Comparison of ENCODE assay signal across 20 cellular contexts in the genomic region with DNA sequence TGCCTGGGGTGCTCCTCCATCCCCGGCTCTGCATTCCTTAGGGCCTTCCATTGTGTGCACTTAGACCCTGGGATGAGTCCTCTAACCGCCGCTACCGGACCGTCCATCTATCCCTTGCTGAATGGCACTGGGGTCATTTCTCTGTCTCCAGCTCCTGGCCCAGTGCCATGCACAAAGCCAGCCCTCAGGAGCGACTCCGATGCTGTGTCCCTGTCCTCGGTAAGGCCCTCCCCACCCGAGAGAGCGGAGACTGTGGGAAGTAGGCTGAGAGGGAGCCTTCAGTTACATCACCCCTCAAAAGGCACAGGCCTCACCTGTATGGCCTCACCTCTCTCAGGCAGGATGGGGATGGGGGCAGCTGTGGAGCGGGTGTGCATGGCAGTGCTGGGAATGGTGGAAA. TPM values are rescaled to one million over a fixed set of nuclear protein-coding genes. Genes with fewer than 3 reads are reported as not detected.
DNase-seq lines count a peak whose midpoint lies in the region; ATAC-seq, FAIRE-seq and TF ChIP-seq lines count a peak whose summit lies in the region.
"Had no signal": no experiment of that assay in that cellular context is flagged by ENCODE, and none has a peak within 500 bp of the region (broad histone marks: within the 10 kb centered on the region; RNA-seq: fewer than 3 reads in every experiment).

No MANE protein-coding gene starts in this region.

- WGBS in K562 (ENCODE audit: insufficient coverage, low coverage, missing lambda C conversion rate) = 8% methylated on average over 11 of the region's 11 CpGs

- peaks cover 44 to 51% of the 10 kb centered on the region in 2 donors for H3K9me3 Mint-ChIP-seq in stimulated activated naive CD8-positive, alpha-beta T cell treated with anti-CD3 and anti-CD28 coated beads, Interleukin-15, amount 100 ng/mL, for 72 hours
- H3K9me3 Mint-ChIP-seq in naive thymus-derived CD8-positive, alpha-beta T cell = peaks cover 0 to 50% (median 38%) of the 10 kb centered on the region in 9 donors
- peaks cover 14% of the 10 kb centered on the region for H3K9me3 Mint-ChIP-seq in endothelial cell (ENCODE audit: unreplicated experiment)

- H3K27me3 Mint-ChIP-seq in stimulated activated naive CD8-positive, alpha-beta T cell treated with anti-CD3 and anti-CD28 coated beads, Interleukin-15, amount 100 ng/mL, for 72 hours = no peaks in the 10 kb centered on the region
- H3K27me3 Mint-ChIP-seq in naive thymus-derived CD8-positive, alpha-beta T cell = no peaks in the 10 kb centered on the region
- H3K27me3 Mint-ChIP-seq in endothelial cell (ENCODE audit: unreplicated experiment) = peaks cover 20% of the 10 kb centered on the region
- H3K27me3 Mint-ChIP-seq: B cell; CD4-positive, CD25-positive, alpha-beta regulatory T cell; IgD-negative memory B cell had no signal

- BruUV-seq in K562 (replicated peaks; lab: Mats Ljungman, UMichigan) = no TSS peak

- no peak overlapping the region for H3K27ac Mint-ChIP-seq in stimulated activated naive CD8-positive, alpha-beta T cell treated with anti-CD3 and anti-CD28 coated beads, Interleukin-15, amount 100 ng/mL, for 72 hours
- H3K27ac Mint-ChIP-seq in naive thymus-derived CD8-positive, alpha-beta T cell = peak overlapping the region in 6 of 10 donors; percentile 10 to 81 (median 66)
- H3K27ac Mint-ChIP-seq in endothelial cell (ENCODE audit: unreplicated experiment) = no peak overlapping the region
- H3K27ac Mint-ChIP-seq: B cell, IgD-negative memory B cell had no signal

- DNase-seq in stimulated activated naive CD8-positive, alpha-beta T cell treated with anti-CD3 and anti-CD28 coated beads, Interleukin-15, Interleukin-2, amounts not matched to agents 100 U/mL and 50 U/mL, for 24 hours = no peak
- no peak for DNase-seq in stimulated activated naive CD8-positive, alpha-beta T cell treated with anti-CD3 and anti-CD28 coated beads, Interleukin-15, amount 100 ng/mL, for 72 hours
- no peak for DNase-seq in K562 (ENCODE audit: extremely low read depth in 1 of 4, low spot score in 3 of 4)
- DNase-seq in naive thymus-derived CD8-positive, alpha-beta T cell = no peak
- no peak for DNase-seq in uterus
- DNase-seq in endothelial cell (ENCODE audit: low spot score) = no peak
- no peak for DNase-seq in occipital lobe (lab: John Stamatoyannopoulos, UW)
- DNase-seq: CD4-positive, CD25-positive, alpha-beta regulatory T cell; DMS53; NCI-H1105; NCI-H1694 treated with DMSO at 0.1 percent for 48 hours; NCI-H2107; NCI-H226; NCI-H524 treated with DMSO at 0.1 percent for 48 hours had no signal

- no peak for TF ChIP-seq POLR2A in K562 (conservative IDR thresholded peaks at IDR 0.05)
- TF ChIP-seq POLR2A in uterus (IDR thresholded peaks at IDR 0.05) = no peak

- in situ Hi-C loops in K562 (cut with MboI) = no loop called here

- no peaks in the 10 kb centered on the region for H3K9me1 ChIP-seq in K562 (ENCODE audit: control insufficient read depth, insufficient read depth, low read length)

- no peak overlapping the region for H3K9ac ChIP-seq in K562 (ENCODE audit: insufficient read depth in 1 of 2, low read depth in 2 of 2, low read length in 2 of 2)

- no peak overlapping the region for H2AFZ ChIP-seq in K562 (ENCODE audit: low read depth, low read length)

- TF ChIP-seq CTCF in K562 (IDR thresholded peaks at IDR 0.05 in 2 of 3, conservative IDR thresholded peaks at IDR 0.05 in 1 of 3; ENCODE audit: insufficient read depth in 2 of 3, low read depth in 1 of 3, low read length in 3 of 3) (no peak), uterus (IDR thresholded peaks at IDR 0.05) (no peak), endothelial cell (IDR thresholded peaks at IDR 0.05; ENCODE audit: unreplicated experiment) (no peak)

- H3K4me3 ChIP-seq in K562 = no peak overlapping the region
- no peak overlapping the region for H3K4me3 ChIP-seq in uterus
- H3K4me3 ChIP-seq: HAP-1 had no signal

- POLR2A ChIA-PET in K562 (lab: Yijun Ruan, JAX) = no interaction called here
- POLR2A ChIA-PET in naive thymus-derived CD8-positive, alpha-beta T cell (lab: Charles Lee) = no interaction called here

- FAIRE-seq in K562 (lab: Jason Lieb, UNC) = no peak
- FAIRE-seq: HTR-8/SVneo had no signal

- H3K4me1 ChIP-seq in K562 (replicated peaks in 1 of 2; ENCODE audit: control insufficient read depth in 2 of 2, insufficient read depth in 2 of 2, low read length in 2 of 2) = no peaks in the 10 kb centered on the region; a peak in 1 of 5 replicates
- H3K4me1 ChIP-seq in uterus = no peaks in the 10 kb centered on the region
- H3K4me1 ChIP-seq: HAP-1 had no signal

- no peaks in the 10 kb centered on the region for H3K9me3 ChIP-seq in K562 (replicated peaks; ENCODE audit: control insufficient read depth, insufficient read depth, low read depth, low read length)
- no peaks in the 10 kb centered on the region for H3K9me3 ChIP-seq in uterus
- H3K9me3 ChIP-seq: HAP-1 had no signal

- H3K27me3 ChIP-seq in K562 (ENCODE audit: control insufficient read depth in 2 of 2, insufficient read depth in 2 of 2, low read length in 2 of 2) = peaks cover 0 to 18% of the 10 kb centered on the region in 2 experiments; a peak in 2 of 5 replicates
- H3K27me3 ChIP-seq in uterus = no peaks in the 10 kb centered on the region

- H3K36me3 ChIP-seq in K562 (ENCODE audit: control insufficient read depth, insufficient read depth, low read length) = no peaks in the 10 kb centered on the region
- H3K36me3 ChIP-seq in uterus = no peaks in the 10 kb centered on the region
- H3K36me3 ChIP-seq: HAP-1 had no signal

- H3K36me3 Mint-ChIP-seq in naive thymus-derived CD8-positive, alpha-beta T cell = peaks cover 0 to 9% (median 0%) of the 10 kb centered on the region in 3 donors
- peaks cover 16% of the 10 kb centered on the region for H3K36me3 Mint-ChIP-seq in endothelial cell (ENCODE audit: low read depth, unreplicated experiment)
- H3K36me3 Mint-ChIP-seq: IgD-negative memory B cell had no signal

- no peak overlapping the region for H3K4me2 ChIP-seq in K562 (ENCODE audit: insufficient read depth, low read length)

- CTCF ChIA-PET in K562 (lab: Yijun Ruan, JAX; ENCODE audit: low intra/inter-chr PET ratio) = no interaction called here

- H4K20me1 ChIP-seq in K562 (replicated peaks; ENCODE audit: control insufficient read depth, insufficient read depth, low read length) = no peaks in the 10 kb centered on the region

- intact Hi-C loops in K562 (cut with micrococcal nuclease) = loop anchor here (5.0 kb wide), 1 partner anchor 221 kb away; no protein-coding TSS in a partner anchor
- intact Hi-C loops in uterus (cut with DNase I; ENCODE audit: low total_unique reads) = no loop called here

- no peak for TF ChIP-seq RAD21 in K562 (CRISPR knock-in tag; conservative IDR thresholded peaks at IDR 0.05 in 1 of 2, IDR thresholded peaks at IDR 0.05 in 1 of 2)

- no peak overlapping the region for H3K4me3 Mint-ChIP-seq in stimulated activated naive CD8-positive, alpha-beta T cell treated with anti-CD3 and anti-CD28 coated beads, Interleukin-15, amount 100 ng/mL, for 72 hours
- peak overlapping the region in 1 of 10 donors; percentile 60 for H3K4me3 Mint-ChIP-seq in naive thymus-derived CD8-positive, alpha-beta T cell
- H3K4me3 Mint-ChIP-seq in endothelial cell (ENCODE audit: unreplicated experiment) = no peak overlapping the region
- H3K4me3 Mint-ChIP-seq: B cell, IgD-negative memory B cell had no signal

- H3K27ac ChIP-seq in K562 (ENCODE audit: extremely low read depth, low read depth, low read length) (no peak overlapping the region), uterus (no peak overlapping the region)

- H3K4me1 Mint-ChIP-seq in stimulated activated naive CD8-positive, alpha-beta T cell treated with anti-CD3 and anti-CD28 coated beads, Interleukin-15, amount 100 ng/mL, for 72 hours = peaks cover 42% of the 10 kb centered on the region
- peaks cover 18 to 46% (median 38%) of the 10 kb centered on the region in 4 donors for H3K4me1 Mint-ChIP-seq in naive thymus-derived CD8-positive, alpha-beta T cell
- peaks cover 4% of the 10 kb centered on the region for H3K4me1 Mint-ChIP-seq in endothelial cell (ENCODE audit: unreplicated experiment)

- no peaks in the 10 kb centered on the region for H3K79me2 ChIP-seq in K562 (ENCODE audit: control insufficient read depth, insufficient read depth, low read length)

- TF ChIP-seq EP300 in K562 (IDR thresholded peaks at IDR 0.05; ENCODE audit: low read length) = no peak

- peak; percentile 28 for ATAC-seq in stimulated activated naive CD8-positive, alpha-beta T cell treated with anti-CD3 and anti-CD28 coated beads, Interleukin-15, Interleukin-2, amounts not matched to agents 100 U/mL and 50 U/mL, for 24 hours
- no peak for ATAC-seq in stimulated activated naive CD8-positive, alpha-beta T cell treated with anti-CD3 and anti-CD28 coated beads, Interleukin-15, amount 100 ng/mL, for 72 hours
- no peak for ATAC-seq in K562
- no peak for ATAC-seq in naive thymus-derived CD8-positive, alpha-beta T cell

RNA-seq across cellular contexts. Expression of a gene that starts 33.8 kb away (rescaled TPM):
- 7.6 and 11.7 TPM in 2 replicates for total RNA-seq in K562 (2011; cell fraction: chromatin; rRNA removed; ENCODE audit: low replicate concordance)
- total RNA-seq in K562 (2011; cell fraction: nucleolus; rRNA removed) = 3.4 and 4.2 TPM in 2 replicates
- 6.2 and 17.9 TPM in 2 replicates for total RNA-seq in K562 (2011; cell fraction: nucleoplasm; rRNA removed)
- total RNA-seq in K562 (2014; rRNA removed) (0.12 TPM in 1 of 2 replicates, not detected in the other), K562 (2014; rRNA removed; fragmentation: Illumina TruSeq; extraction: Trizol) (under 0.01 and 0.03 TPM in 2 replicates), K562 (2015; rRNA removed; fragmentation: Illumina TruSeq; extraction: Trizol) (under 0.01 TPM in 1 of 2 replicates, not detected in the other), K562 (2021) (0.11 and 0.31 TPM in 2 replicates), uterus (1 to 10 TPM in 1 of 4 donors, under 1 TPM in 3; 0.26 to 1.0 (median 0.30) TPM), endothelial cell (ENCODE audit: unreplicated experiment) (0.05 TPM), occipital lobe (not detected)
- polyA plus RNA-seq in K562 (2011; rRNA removed) (0.11 and 0.21 TPM in 2 replicates), K562 (2014; fragmentation: Illumina TruSeq; extraction: Trizol) (0.10 and 0.11 TPM in 2 replicates), K562 (2014; fragmentation: Nextera tagmentation; extraction: Ambion mirVana) (not detected), K562 (2014; rRNA removed) (0.07 TPM in 2 replicates)
- 0.16 and 0.61 TPM in 2 replicates for polyA plus RNA-seq in K562 (2011; cell fraction: cytosol; rRNA removed)
- 1.00 and 2.9 TPM in 2 replicates for polyA plus RNA-seq in K562 (2011; cell fraction: nucleus; rRNA removed)
- 0.22 and 2.0 TPM in 2 replicates for polyA plus RNA-seq in K562 (2012)
- polyA minus RNA-seq in K562 (2011; rRNA and poly(A)+ RNA removed) = 0.33 and 1.0 TPM in 2 replicates
- polyA minus RNA-seq in K562 (2011; cell fraction: cytosol; rRNA and poly(A)+ RNA removed) = 0.18 and 1.4 TPM in 2 replicates
- 0.44 and 1.8 TPM in 2 replicates for polyA minus RNA-seq in K562 (2011; cell fraction: nucleus; rRNA and poly(A)+ RNA removed)
- not detected for total RNA-seq in naive thymus-derived CD8-positive, alpha-beta T cell
- polyA plus RNA-seq in naive thymus-derived CD8-positive, alpha-beta T cell = not detected
- total RNA-seq: CD4-positive, CD25-positive, alpha-beta regulatory T cell; LHCN-M2 had no signal
- polyA plus RNA-seq: AG04450; CD4-positive, CD25-positive, alpha-beta regulatory T cell had no signal

RNA-seq across cellular contexts. Expression of a gene that starts 57.2 kb away (rescaled TPM):
- 0.51 and 0.63 TPM in 2 replicates for total RNA-seq in K562 (2011; cell fraction: chromatin; rRNA removed; ENCODE audit: low replicate concordance)
- 0.17 and 0.39 TPM in 2 replicates for total RNA-seq in K562 (2011; cell fraction: nucleolus; rRNA removed)
- total RNA-seq in K562 (2011; cell fraction: nucleoplasm; rRNA removed) = not detected in 2 replicates
- total RNA-seq in K562 (2014; rRNA removed) = not detected in 2 replicates
- total RNA-seq in K562 (2014; rRNA removed; fragmentation: Illumina TruSeq; extraction: Trizol) = not detected in 2 replicates
- 0.18 TPM in 1 of 2 replicates, not detected in the other for total RNA-seq in K562 (2015; rRNA removed; fragmentation: Illumina TruSeq; extraction: Trizol)
- total RNA-seq in K562 (2021) = 0.16 and 0.25 TPM in 2 replicates
- 0.11 and 0.15 TPM in 2 replicates for polyA plus RNA-seq in K562 (2011; rRNA removed)
- polyA plus RNA-seq in K562 (2011; cell fraction: cytosol; rRNA removed) = 0.09 and 0.12 TPM in 2 replicates
- polyA plus RNA-seq in K562 (2011; cell fraction: nucleus; rRNA removed) = 0.41 and 0.63 TPM in 2 replicates
- polyA plus RNA-seq in K562 (2012) = 0.22 and 1.2 TPM in 2 replicates
- 0.15 and 0.44 TPM in 2 replicates for polyA plus RNA-seq in K562 (2014; fragmentation: Illumina TruSeq; extraction: Trizol)
- under 1 TPM in 1 of 2 experiments, not detected in 1; 0.03 TPM for polyA plus RNA-seq in K562 (2014; fragmentation: Nextera tagmentation; extraction: Ambion mirVana)
- 0.22 and 0.23 TPM in 2 replicates for polyA plus RNA-seq in K562 (2014; rRNA removed)
- polyA minus RNA-seq in K562 (2011; rRNA and poly(A)+ RNA removed) = not detected in 2 replicates
- polyA minus RNA-seq in K562 (2011; cell fraction: cytosol; rRNA and poly(A)+ RNA removed) = not detected in 2 replicates
- not detected in 2 replicates for polyA minus RNA-seq in K562 (2011; cell fraction: nucleus; rRNA and poly(A)+ RNA removed)
- 10 to 100 TPM in 1 of 2 experiments, 1 to 10 TPM in 1; 9.0 to 11.7 TPM for total RNA-seq in naive thymus-derived CD8-positive, alpha-beta T cell
- polyA plus RNA-seq in naive thymus-derived CD8-positive, alpha-beta T cell = 1 to 10 TPM in 1 of 3 donors, under 1 TPM in 1, not detected in 1; 0.21 to 1.5 TPM
- total RNA-seq in uterus = 10 to 100 TPM in 1 of 4 donors, 1 to 10 TPM in 2, under 1 TPM in 1; 0.29 to 17.6 (median 4.4) TPM
- 0.21 TPM for total RNA-seq in endothelial cell (ENCODE audit: unreplicated experiment)
- total RNA-seq in occipital lobe = 1.9 TPM
- total RNA-seq: LHCN-M2 had no signal

Comparison
In these comparisons a context has a peak if more than half of its experiments do, and no peak if none do; other contexts are left out.
1. H3K27ac Mint-ChIP-seq: peak in naive thymus-derived CD8-positive, alpha-beta T cell (6 of 10); none in stimulated activated naive CD8-positive, alpha-beta T cell treated with anti-CD3 and anti-CD28 coated beads, Interleukin-15, amount 100 ng/mL, for 72 hours (0 of 2) and endothelial cell (single experiment).